ENCODE assay signal across 18 cellular contexts in the genomic region with DNA sequence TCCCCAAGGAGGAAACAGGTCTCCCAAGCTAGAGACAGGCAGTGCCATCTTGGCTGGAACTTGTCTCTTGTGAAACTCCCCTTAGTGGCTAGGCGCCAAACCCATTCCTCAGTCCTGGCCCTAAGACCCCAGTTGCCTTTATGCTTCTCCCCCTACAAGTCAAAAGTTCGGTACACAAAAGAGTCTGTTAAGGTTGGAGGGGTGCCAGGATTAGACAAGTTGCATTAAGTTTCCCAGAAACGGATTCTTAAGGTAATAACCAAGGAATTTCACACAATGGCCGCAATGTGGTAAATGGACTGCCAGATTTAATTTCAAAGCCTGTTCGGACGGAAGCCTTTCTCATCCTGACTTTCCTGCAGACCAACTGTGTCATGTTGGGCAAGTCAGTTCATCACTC.
"Had no signal": no experiment of that assay in that cellular context is flagged by ENCODE, and none has a peak within 500 bp of the region (broad histone marks: within the 10 kb centered on the region; RNA-seq: fewer than 3 reads in every experiment).

No MANE protein-coding gene starts in this region.

- H3K36me3 Mint-ChIP-seq: activated naive CD4-positive, alpha-beta T cell treated with anti-CD3 and anti-CD28 coated beads, Interleukin-2, amount 10 ng/mL, durations not matched to agents 7 days and 5 days; memory B cell; natural killer cell treated with Interleukin-12 subunit alpha and Interleukin-12 subunit beta and Interleukin-15 and Interleukin-18, amount 100 ng/mL, for 72 hours had no signal

- H3K36me3 ChIP-seq: brain microvascular endothelial cell, left ventricle myocardium inferior, right lobe of liver, spleen, upper lobe of right lung, WERI-Rb-1 had no signal

- H3K4me3 ChIP-seq: hepatocyte, left ventricle myocardium inferior, psoas muscle, right lobe of liver, spleen, upper lobe of right lung had no signal

- H3K27ac Mint-ChIP-seq: activated naive CD4-positive, alpha-beta T cell treated with anti-CD3 and anti-CD28 coated beads, Interleukin-2, amount 10 ng/mL, durations not matched to agents 7 days and 5 days; activated T-helper 17 cell treated with anti-CD3 and anti-CD28 coated beads, Interleukin-2, amount 50 U/mL, for 72 hours; memory B cell; natural killer cell treated with Interleukin-12 subunit alpha and Interleukin-12 subunit beta and Interleukin-15 and Interleukin-18, amount 100 ng/mL, for 72 hours; stimulated activated naive CD8-positive, alpha-beta T cell treated with anti-CD3 and anti-CD28 coated beads, Interleukin-15, amount 100 ng/mL, for 72 hours; T-helper 1 cell treated with Interleukin-12 subunit alpha and Interleukin-12 subunit beta and Interleukin-4 antibody, amounts not matched to agents 30 μg/mL and 1 μg/mL, for 36 hours had no signal

- H3K9me3 Mint-ChIP-seq: activated naive CD4-positive, alpha-beta T cell treated with anti-CD3 and anti-CD28 coated beads, Interleukin-2, amount 10 ng/mL, durations not matched to agents 7 days and 5 days; memory B cell; stimulated activated naive CD8-positive, alpha-beta T cell treated with anti-CD3 and anti-CD28 coated beads, Interleukin-15, amount 100 ng/mL, for 72 hours; T-helper 1 cell treated with Interleukin-12 subunit alpha and Interleukin-12 subunit beta and Interleukin-4 antibody, amounts not matched to agents 30 μg/mL and 1 μg/mL, for 36 hours had no signal

- H3K4me1 Mint-ChIP-seq: activated naive CD4-positive, alpha-beta T cell treated with anti-CD3 and anti-CD28 coated beads, Interleukin-2, amount 10 ng/mL, durations not matched to agents 7 days and 5 days; activated T-helper 17 cell treated with anti-CD3 and anti-CD28 coated beads, Interleukin-2, amount 50 U/mL, for 72 hours; memory B cell; stimulated activated naive CD8-positive, alpha-beta T cell treated with anti-CD3 and anti-CD28 coated beads, Interleukin-15, amount 100 ng/mL, for 72 hours had no signal

- H3K4me3 Mint-ChIP-seq: activated naive CD4-positive, alpha-beta T cell treated with anti-CD3 and anti-CD28 coated beads, Interleukin-2, amount 10 ng/mL, durations not matched to agents 7 days and 5 days; activated T-helper 17 cell treated with anti-CD3 and anti-CD28 coated beads, Interleukin-2, amount 50 U/mL, for 72 hours; memory B cell; natural killer cell treated with Interleukin-12 subunit alpha and Interleukin-12 subunit beta and Interleukin-15 and Interleukin-18, amount 100 ng/mL, for 72 hours; stimulated activated naive CD8-positive, alpha-beta T cell treated with anti-CD3 and anti-CD28 coated beads, Interleukin-15, amount 100 ng/mL, for 72 hours; T-helper 1 cell treated with Interleukin-12 subunit alpha and Interleukin-12 subunit beta and Interleukin-4 antibody, amounts not matched to agents 30 μg/mL and 1 μg/mL, for 36 hours had no signal

- H3K4me1 ChIP-seq: left ventricle myocardium inferior, psoas muscle, right lobe of liver, spleen, upper lobe of right lung had no signal

- H3K27me3 ChIP-seq: brain microvascular endothelial cell, right lobe of liver, upper lobe of right lung had no signal

- H3K9me3 ChIP-seq: left ventricle myocardium inferior, psoas muscle, right lobe of liver, spleen, upper lobe of right lung had no signal

- H3K27ac ChIP-seq: brain microvascular endothelial cell, hepatocyte, left ventricle myocardium inferior, psoas muscle, right lobe of liver, spleen, upper lobe of right lung had no signal

- DNase-seq: activated CD4-positive, alpha-beta T cell treated with anti-CD3 and anti-CD28 coated beads, Interleukin-2, amount 50 U/mL, for 48 hours; activated naive CD4-positive, alpha-beta T cell treated with anti-CD3 and anti-CD28 coated beads, Interleukin-2, amount 10 ng/mL, durations not matched to agents 7 days and 5 days; brain microvascular endothelial cell; dermis blood vessel endothelial cell; erythroblast; left ventricle myocardium inferior; nucleus accumbens; psoas muscle; right lobe of liver; spleen; stimulated activated naive CD8-positive, alpha-beta T cell treated with anti-CD3 and anti-CD28 coated beads, Interleukin-15, amount 100 ng/mL, for 72 hours; upper lobe of right lung; WERI-Rb-1 had no signal

- H3K27me3 Mint-ChIP-seq: activated naive CD4-positive, alpha-beta T cell treated with anti-CD3 and anti-CD28 coated beads, Interleukin-2, amount 10 ng/mL, durations not matched to agents 7 days and 5 days; stimulated activated naive CD8-positive, alpha-beta T cell treated with anti-CD3 and anti-CD28 coated beads, Interleukin-15, amount 100 ng/mL, for 72 hours had no signal
